Comparison of ENCODE assay signal across 1 cellular context in genomic region chr17:17590883-17591407, GRCh38.
TF ChIP-seq lines count a peak whose summit lies in the region.

No MANE protein-coding gene starts in this region.

TF ChIP-seq in GM12878, 131 proteins besides CTCF, POLR2A, EP300 and RAD21 (continued from another document):
- TF ChIP-seq PRDM15 (CRISPR knock-in tag; IDR thresholded peaks at IDR 0.05) (no peak), JUND (IDR thresholded peaks at IDR 0.05; ENCODE audit: low read depth, low read length) (no peak), KLF5 (IDR thresholded peaks at IDR 0.05; ENCODE audit: partially characterized antibody) (no peak), CEBPZ (IDR thresholded peaks at IDR 0.05; ENCODE audit: low read depth, low read length) (no peak), STAT3 (IDR thresholded peaks at IDR 0.05; ENCODE audit: low read depth, low read length) (no peak), HDGF (IDR thresholded peaks at IDR 0.05) (peak; percentile 52; the same call in 1 of the 2 replicates), NRF1 (conservative IDR thresholded peaks at IDR 0.05; ENCODE audit: low read depth, low read length) (no peak), MYB (IDR thresholded peaks at IDR 0.05; ENCODE audit: borderline replicate concordance, low read depth, low read length) (no peak), FOS (IDR thresholded peaks at IDR 0.05; ENCODE audit: borderline replicate concordance, extremely low read depth, insufficient read length) (no peak), EGR1 (IDR thresholded peaks at IDR 0.05; ENCODE audit: borderline replicate concordance in 1 of 2, low read depth in 2 of 2, low read length in 2 of 2) (peak in 1 of 2 experiments; percentile 77; a peak in 2 of 3 replicates)
